Comparison of ENCODE assay signal across 18 cellular contexts in the genomic region with DNA sequence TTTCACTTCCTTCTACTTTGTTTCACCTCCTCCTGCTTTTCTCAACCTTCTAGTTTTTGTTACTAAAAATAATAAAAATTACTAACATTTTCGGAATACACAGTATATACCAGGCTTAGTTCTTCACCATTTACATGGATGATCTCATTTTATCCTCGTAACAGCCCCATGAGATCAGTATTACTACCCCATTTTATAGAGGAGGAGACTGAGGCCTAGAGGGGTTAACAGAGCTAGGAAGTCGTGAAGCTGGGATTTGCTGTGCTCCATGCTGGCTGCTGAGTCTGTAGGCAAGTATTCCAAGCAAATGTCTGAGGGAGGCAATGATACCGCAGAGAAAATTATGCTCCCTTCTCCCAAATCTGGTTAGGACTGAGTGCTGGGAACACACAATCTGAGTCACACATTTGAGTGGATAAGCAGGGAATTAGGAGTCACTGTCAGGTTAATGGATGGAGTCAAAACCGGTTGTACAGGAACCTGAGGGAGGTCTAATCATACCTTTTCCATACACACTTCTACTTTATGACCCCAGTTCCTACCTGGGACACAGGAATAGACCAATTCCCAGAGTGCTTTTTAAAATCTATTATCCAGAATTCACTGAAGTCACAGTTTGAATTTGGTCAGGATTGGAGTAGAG. TPM values are rescaled to one million over a fixed set of nuclear protein-coding genes. Genes with fewer than 3 reads are reported as not detected.
DNase-seq lines count a peak whose midpoint lies in the region; ATAC-seq and TF ChIP-seq lines count a peak whose summit lies in the region.
"Had no signal": no experiment of that assay in that cellular context is flagged by ENCODE, and none has a peak within 500 bp of the region (broad histone marks: within the 10 kb centered on the region; RNA-seq: fewer than 3 reads in every experiment).

No MANE protein-coding gene starts in this region.

- peak overlapping the region; percentile 93 for H3K27ac ChIP-seq in hepatocyte
- no peak overlapping the region for H3K27ac ChIP-seq in naive thymus-derived CD4-positive, alpha-beta T cell (ENCODE audit: low read depth, low read length)
- H3K27ac ChIP-seq in CD8-positive, alpha-beta T cell (ENCODE audit: low read depth, low read length), result no peak overlapping the region
- H3K27ac ChIP-seq: suprapubic skin had no signal

- H3K9me3 ChIP-seq in T-helper 17 cell (ENCODE audit: control insufficient read depth, low read length, poor library complexity, severe bottlenecking) (no peaks in the 10 kb centered on the region), hepatocyte (ENCODE audit: low read depth) (no peaks in the 10 kb centered on the region)
- H3K9me3 ChIP-seq in naive thymus-derived CD4-positive, alpha-beta T cell (ENCODE audit: control insufficient read depth in 2 of 3, low read length in 3 of 3), result no peaks in the 10 kb centered on the region
- H3K9me3 ChIP-seq in CD8-positive, alpha-beta T cell (ENCODE audit: low read length), result no peaks in the 10 kb centered on the region
- H3K9me3 ChIP-seq: suprapubic skin had no signal

- H3K27me3 Mint-ChIP-seq in T-helper 17 cell (no peaks in the 10 kb centered on the region), progenitor cell of endocrine pancreas (no peaks in the 10 kb centered on the region)
- no peaks in the 10 kb centered on the region for H3K27me3 Mint-ChIP-seq in naive thymus-derived CD4-positive, alpha-beta T cell
- no peaks in the 10 kb centered on the region for H3K27me3 Mint-ChIP-seq in CD8-positive, alpha-beta T cell (ENCODE audit: low read depth)
- H3K27me3 Mint-ChIP-seq: activated naive CD8-positive, alpha-beta T cell treated with anti-CD3 and anti-CD28 coated beads, Interleukin-2, amount 10 ng/mL, durations not matched to agents 7 days and 5 days; CD4-positive, alpha-beta memory T cell had no signal

- H4K20me1 ChIP-seq in hepatocyte (ENCODE audit: insufficient read depth, poor library complexity, severe bottlenecking), result no peaks in the 10 kb centered on the region

- no peaks in the 10 kb centered on the region for H3K27me3 ChIP-seq in hepatocyte
- H3K27me3 ChIP-seq in naive thymus-derived CD4-positive, alpha-beta T cell (ENCODE audit: control insufficient read depth in 2 of 2, insufficient read depth in 2 of 2, low read length in 2 of 2), result no peaks in the 10 kb centered on the region
- H3K27me3 ChIP-seq in CD8-positive, alpha-beta T cell (ENCODE audit: insufficient read depth, low read length), result no peaks in the 10 kb centered on the region
- H3K27me3 ChIP-seq: suprapubic skin had no signal

- no peaks in the 10 kb centered on the region for H3K9me2 ChIP-seq in hepatocyte (replicated peaks; ENCODE audit: insufficient read depth)

- H3K4me3 Mint-ChIP-seq in T-helper 17 cell, result no peak overlapping the region
- H3K4me3 Mint-ChIP-seq in progenitor cell of endocrine pancreas (ENCODE audit: low read depth), result no peak overlapping the region
- H3K4me3 Mint-ChIP-seq in naive thymus-derived CD4-positive, alpha-beta T cell, result no peak overlapping the region
- no peak overlapping the region for H3K4me3 Mint-ChIP-seq in CD8-positive, alpha-beta T cell
- H3K4me3 Mint-ChIP-seq: activated naive CD8-positive, alpha-beta T cell treated with anti-CD3 and anti-CD28 coated beads, Interleukin-2, amount 10 ng/mL, durations not matched to agents 7 days and 5 days; CD4-positive, alpha-beta memory T cell; nephron progenitor cell had no signal

- H3K36me3 Mint-ChIP-seq in T-helper 17 cell (ENCODE audit: low read depth) (peaks cover 14% of the 10 kb centered on the region), progenitor cell of endocrine pancreas (ENCODE audit: insufficient read depth) (peaks cover 15% of the 10 kb centered on the region)
- peaks cover 0 to 75% (median 33%) of the 10 kb centered on the region in 5 donors for H3K36me3 Mint-ChIP-seq in naive thymus-derived CD4-positive, alpha-beta T cell
- H3K36me3 Mint-ChIP-seq in CD8-positive, alpha-beta T cell, result peaks cover 91% of the 10 kb centered on the region

- H3K36me3 ChIP-seq in hepatocyte (replicated peaks; ENCODE audit: insufficient read depth, low read depth), result no peaks in the 10 kb centered on the region
- H3K36me3 ChIP-seq in naive thymus-derived CD4-positive, alpha-beta T cell (ENCODE audit: control insufficient read depth in 2 of 3, insufficient read depth in 3 of 3, low read length in 3 of 3), result peaks cover 11 to 89% (median 12%) of the 10 kb centered on the region in 3 experiments
- peaks cover 47% of the 10 kb centered on the region for H3K36me3 ChIP-seq in CD8-positive, alpha-beta T cell (ENCODE audit: insufficient read depth, low read length)

- H3K4me1 Mint-ChIP-seq in T-helper 17 cell, result peaks cover 3% of the 10 kb centered on the region
- peaks cover 17% of the 10 kb centered on the region for H3K4me1 Mint-ChIP-seq in progenitor cell of endocrine pancreas (ENCODE audit: low read depth)
- H3K4me1 Mint-ChIP-seq in naive thymus-derived CD4-positive, alpha-beta T cell, result no peaks in the 10 kb centered on the region
- no peaks in the 10 kb centered on the region for H3K4me1 Mint-ChIP-seq in CD8-positive, alpha-beta T cell (ENCODE audit: low read depth)
- H3K4me1 Mint-ChIP-seq: CD4-positive, alpha-beta memory T cell; nephron progenitor cell had no signal

- no peak overlapping the region for H3K4me2 ChIP-seq in hepatocyte

- 82% methylated on average over 5 of the region's 5 CpGs for WGBS in hepatocyte (ENCODE audit: low lambda C conversion rate, missing lambda C conversion rate)

- H3K27ac Mint-ChIP-seq in T-helper 17 cell (peak overlapping the region; percentile 61), progenitor cell of endocrine pancreas (peak overlapping the region; percentile 80)
- peak overlapping the region in 2 of 9 donors; percentile 7 to 46 for H3K27ac Mint-ChIP-seq in naive thymus-derived CD4-positive, alpha-beta T cell
- no peak overlapping the region for H3K27ac Mint-ChIP-seq in CD8-positive, alpha-beta T cell
- H3K27ac Mint-ChIP-seq: activated naive CD8-positive, alpha-beta T cell treated with anti-CD3 and anti-CD28 coated beads, Interleukin-2, amount 10 ng/mL, durations not matched to agents 7 days and 5 days had no signal

- no peak overlapping the region for H2AFZ ChIP-seq in hepatocyte

- H3K4me3 ChIP-seq in LNCaP clone FGC (ENCODE audit: low read depth, low read length) (no peak overlapping the region), hepatocyte (no peak overlapping the region)
- no peak overlapping the region for H3K4me3 ChIP-seq in naive thymus-derived CD4-positive, alpha-beta T cell (ENCODE audit: low read length)
- no peak overlapping the region for H3K4me3 ChIP-seq in CD8-positive, alpha-beta T cell (ENCODE audit: low read depth, low read length)
- H3K4me3 ChIP-seq: suprapubic skin had no signal

- H3K79me2 ChIP-seq in hepatocyte, result no peaks in the 10 kb centered on the region

- DNase-seq in LNCaP clone FGC (ENCODE audit: low read depth), result peak; percentile 25
- no peak for DNase-seq in T-helper 17 cell
- DNase-seq in hepatocyte (ENCODE audit: low spot score), result peak; percentile 33
- no peak for DNase-seq in progenitor cell of endocrine pancreas (ENCODE audit: low spot score, unreplicated experiment)
- DNase-seq in naive thymus-derived CD4-positive, alpha-beta T cell, result no peak
- DNase-seq in CD8-positive, alpha-beta T cell, result no peak
- DNase-seq: activated naive CD8-positive, alpha-beta T cell treated with anti-CD3 and anti-CD28 coated beads, Interleukin-2, amount 10 ng/mL, durations not matched to agents 7 days and 5 days; CD4-positive, alpha-beta memory T cell; cerebellar nuclear complex; effector CD4-positive, alpha-beta T cell; HCEC 1CT; KBM-7; MV-4-11; NCI-H1694; NCI-H748 treated with DMSO at 0.1 percent for 48 hours; nephron progenitor cell had no signal

- ATAC-seq in T-helper 17 cell (no peak), GM18907 (IDR thresholded peaks at IDR 0.05; ENCODE audit: unreplicated experiment) (no peak)
- ATAC-seq in naive thymus-derived CD4-positive, alpha-beta T cell, result no peak
- ATAC-seq in CD8-positive, alpha-beta T cell, result no peak

- H3K9me3 Mint-ChIP-seq in progenitor cell of endocrine pancreas (ENCODE audit: low read depth), result no peaks in the 10 kb centered on the region
- H3K9me3 Mint-ChIP-seq in naive thymus-derived CD4-positive, alpha-beta T cell, result no peaks in the 10 kb centered on the region
- no peaks in the 10 kb centered on the region for H3K9me3 Mint-ChIP-seq in CD8-positive, alpha-beta T cell
- H3K9me3 Mint-ChIP-seq: activated naive CD8-positive, alpha-beta T cell treated with anti-CD3 and anti-CD28 coated beads, Interleukin-2, amount 10 ng/mL, durations not matched to agents 7 days and 5 days; CD4-positive, alpha-beta memory T cell; nephron progenitor cell had no signal

- TF ChIP-seq CTCF in LNCaP clone FGC (IDR thresholded peaks at IDR 0.05; ENCODE audit: control insufficient read depth, extremely low read depth, insufficient read depth) (no peak), hepatocyte (IDR thresholded peaks at IDR 0.05; ENCODE audit: poor library complexity) (no peak), progenitor cell of endocrine pancreas (IDR thresholded peaks at IDR 0.05; ENCODE audit: unreplicated experiment) (no peak)
- no peak for TF ChIP-seq CTCF in CD8-positive, alpha-beta T cell (IDR thresholded peaks at IDR 0.05)

- CTCF ChIA-PET in naive thymus-derived CD4-positive, alpha-beta T cell (lab: Charles Lee), result no interaction called here
- CTCF ChIA-PET in CD8-positive, alpha-beta T cell (lab: Charles Lee), result no interaction called here

- POLR2A ChIA-PET in naive thymus-derived CD4-positive, alpha-beta T cell (lab: Charles Lee), result no interaction called here
- POLR2A ChIA-PET in CD8-positive, alpha-beta T cell (lab: Charles Lee), result no interaction called here

- intact Hi-C loops in naive thymus-derived CD4-positive, alpha-beta T cell (cut with micrococcal nuclease), result no loop called here
- intact Hi-C loops in CD8-positive, alpha-beta T cell (cut with DNase I, micrococcal nuclease), result no loop called here

- H3K4me1 ChIP-seq in hepatocyte (ENCODE audit: insufficient read depth), result peaks cover 9% of the 10 kb centered on the region
- H3K4me1 ChIP-seq in naive thymus-derived CD4-positive, alpha-beta T cell (ENCODE audit: control insufficient read depth in 2 of 2, insufficient read depth in 2 of 2, low read length in 2 of 2), result no peaks in the 10 kb centered on the region
- no peaks in the 10 kb centered on the region for H3K4me1 ChIP-seq in CD8-positive, alpha-beta T cell (ENCODE audit: insufficient read depth, low read length)

RNA-seq across cellular contexts. Expression of a gene that starts 51.1 kb away (rescaled TPM):
- 10 to 100 TPM; 25.0 to 29.9 TPM for total RNA-seq in T-helper 17 cell
- total RNA-seq in hepatocyte, result 23.9 and 32.3 TPM in 2 replicates
- polyA plus RNA-seq in hepatocyte, result 5.5 and 6.4 TPM in 2 replicates
- 33.9 and 34.8 TPM in 2 replicates for total RNA-seq in progenitor cell of endocrine pancreas
- 10 to 100 TPM; 25.0 to 38.9 (median 31.1) TPM for total RNA-seq in naive thymus-derived CD4-positive, alpha-beta T cell
- 1 to 10 TPM; 3.2 to 5.9 TPM for polyA plus RNA-seq in naive thymus-derived CD4-positive, alpha-beta T cell
- 10 to 100 TPM; 20.4 to 21.4 TPM for total RNA-seq in CD8-positive, alpha-beta T cell

RNA-seq across cellular contexts. Expression of a gene that starts 54.3 kb away (rescaled TPM):
- total RNA-seq in T-helper 17 cell, result 10 to 100 TPM; 17.0 to 20.7 TPM
- 18.0 and 27.3 TPM in 2 replicates for total RNA-seq in hepatocyte
- 10.1 and 17.2 TPM in 2 replicates for polyA plus RNA-seq in hepatocyte
- total RNA-seq in progenitor cell of endocrine pancreas, result 24.7 and 24.9 TPM in 2 replicates
- total RNA-seq in naive thymus-derived CD4-positive, alpha-beta T cell, result 10 to 100 TPM; 28.5 to 42.2 (median 31.0) TPM
- 10 to 100 TPM; 15.0 to 19.4 TPM for polyA plus RNA-seq in naive thymus-derived CD4-positive, alpha-beta T cell
- total RNA-seq in CD8-positive, alpha-beta T cell, result 10 to 100 TPM; 14.3 to 17.3 TPM

Comparison
In these comparisons a context has a peak if more than half of its experiments do, and no peak if none do; other contexts are left out.
1. DNase-seq: peak in LNCaP clone FGC (single experiment) and hepatocyte (single experiment); none in T-helper 17 cell (0 of 3), progenitor cell of endocrine pancreas (single experiment), naive thymus-derived CD4-positive, alpha-beta T cell (0 of 9) and CD8-positive, alpha-beta T cell (0 of 7).